In the genomic region with DNA sequence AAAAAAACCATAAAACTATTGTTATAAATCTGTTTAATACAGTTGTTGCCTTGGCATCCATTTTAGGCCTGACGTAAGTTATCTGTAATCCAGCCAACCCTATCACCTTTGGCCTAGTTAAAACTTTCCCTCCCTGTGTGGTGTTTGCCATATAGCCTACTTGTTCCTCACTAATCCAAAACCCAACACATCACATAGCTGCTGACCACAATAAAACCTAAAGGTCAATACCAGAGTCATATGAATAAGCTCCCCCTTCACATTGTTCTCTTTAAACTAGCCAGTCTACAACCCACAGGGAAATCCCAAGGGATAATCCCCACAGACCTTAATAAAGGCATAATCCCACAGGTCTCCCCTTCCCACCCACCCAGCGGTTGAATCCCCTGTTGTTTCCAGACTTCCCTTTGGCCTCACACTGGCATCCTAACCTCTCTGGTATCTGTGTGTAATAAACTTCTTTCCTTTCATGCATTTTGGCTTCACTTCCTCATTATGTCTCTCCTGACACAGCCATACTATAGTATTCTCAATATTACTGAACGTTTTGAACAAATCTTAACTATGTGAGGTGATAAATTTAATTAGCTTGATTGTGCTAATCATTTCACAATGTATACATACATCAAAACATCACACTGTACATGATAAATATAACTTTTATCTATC, we compare ENCODE assay signal across 14 cellular contexts. TPM values are rescaled to one million over a fixed set of nuclear protein-coding genes. Genes with fewer than 3 reads are reported as not detected.
DNase-seq lines count a peak whose midpoint lies in the region; ATAC-seq, FAIRE-seq and TF ChIP-seq lines count a peak whose summit lies in the region.
"Had no signal": no experiment of that assay in that cellular context is flagged by ENCODE, and none has a peak within 500 bp of the region (broad histone marks: within the 10 kb centered on the region; RNA-seq: fewer than 3 reads in every experiment).

No MANE protein-coding gene starts in this region.

- H3K79me2 ChIP-seq in GM12878 (ENCODE audit: control insufficient read depth, insufficient read depth, low read length) (no peaks in the 10 kb centered on the region), PC-9 (ENCODE audit: low read depth) (no peaks in the 10 kb centered on the region)

- TF ChIP-seq CTCF in GM12878 (IDR thresholded peaks at IDR 0.05 in 2 of 3, conservative IDR thresholded peaks at IDR 0.05 in 1 of 3; ENCODE audit: control insufficient read depth in 2 of 3, extremely low read depth in 1 of 3, insufficient read depth in 1 of 3, low read depth in 3 of 3, low read length in 3 of 3) (no peak), PC-9 (conservative IDR thresholded peaks at IDR 0.05) (no peak)

- H3F3A ChIP-seq in PC-9 (ENCODE audit: insufficient read depth, low read depth), result no peaks in the 10 kb centered on the region

- SMC1A ChIA-PET in GM12878 (lab: Charles Lee; ENCODE audit: uncharacterized antibody, unreplicated experiment), result interaction anchor here (0.7 to 1.2 kb wide), 3 partner anchors 36 to 253 kb away, joined by 3 read pairs; no protein-coding TSS in a partner anchor

- BruUV-seq in GM12878 (replicated peaks; lab: Mats Ljungman, UMichigan) (no TSS peak), PC-9 (replicated peaks; lab: Mats Ljungman, UMichigan) (no TSS peak)

- H3K4me2 ChIP-seq in GM12878 (ENCODE audit: control insufficient read depth, insufficient read depth), result no peak overlapping the region
- H3K4me2 ChIP-seq in PC-9, result no peak overlapping the region

- H3K9ac ChIP-seq in GM12878 (ENCODE audit: control insufficient read depth, insufficient read depth, low read length), result no peak overlapping the region

- FAIRE-seq in GM12878 (lab: Jason Lieb, UNC), result no peak

- H4K20me1 ChIP-seq in GM12878 (ENCODE audit: control insufficient read depth, insufficient read depth) (no peaks in the 10 kb centered on the region), PC-9 (ENCODE audit: insufficient read depth) (no peaks in the 10 kb centered on the region)

- no peak for TF ChIP-seq EP300 in GM12878 (IDR thresholded peaks at IDR 0.05; ENCODE audit: borderline replicate concordance in 1 of 2, control insufficient read depth in 1 of 2, low read depth in 2 of 2, low read length in 2 of 2)

- 69% methylated on average over 3 of the region's 3 CpGs for WGBS in GM12878 (ENCODE audit: insufficient coverage, insufficient replicate concordance, low lambda C conversion rate, missing lambda C conversion rate)

- RAD21 ChIA-PET in GM12878 (lab: Charles Lee; ENCODE audit: unreplicated experiment), result no interaction called here

- H3K4me3 ChIP-seq in GM12878 (no peak overlapping the region), PC-9 (no peak overlapping the region)
- H3K4me3 ChIP-seq: lower lobe of right lung had no signal

- DNase-seq in Right ventricle myocardium superior (no peak), Right ventricle myocardium inferior (ENCODE audit: missing footprints) (no peak), GM12878 (ENCODE audit: low read depth, low spot score) (peak; percentile 5), PC-9 (no peak), NCI-H526 treated with DMSO at 0.1 percent for 48 hours (lab: John Stamatoyannopoulos, UW) (no peak), SHP77 (lab: John Stamatoyannopoulos, UW) (no peak)
- DNase-seq: activated CD4-positive, alpha-beta T cell treated with anti-CD3 and anti-CD28 coated beads, Interleukin-2, amount 10 ng/mL, durations not matched to agents 7 days and 5 days; activated effector memory CD4-positive, alpha-beta T cell treated with anti-CD3 and anti-CD28 coated beads, Interleukin-2, amount 50 U/mL, for 16 hours; caudate nucleus; lower lobe of right lung; NCI-H1930; T-helper 1 cell had no signal

- H3K27ac ChIP-seq in GM12878 (ENCODE audit: control insufficient read depth, insufficient read depth), result no peak overlapping the region
- no peak overlapping the region for H3K27ac ChIP-seq in PC-9
- H3K27ac ChIP-seq: lower lobe of right lung had no signal

- H3K27me3 ChIP-seq in GM12878 (replicated peaks in 1 of 2; ENCODE audit: control insufficient read depth in 2 of 2, insufficient read depth in 2 of 2, low read length in 1 of 2), result no peaks in the 10 kb centered on the region
- H3K27me3 ChIP-seq in PC-9 (ENCODE audit: insufficient read depth, low read depth), result no peaks in the 10 kb centered on the region

- ATAC-seq in Right ventricle myocardium superior (ENCODE audit: poor library complexity) (peak; percentile 53), Right ventricle myocardium inferior (no peak), HG03103 (IDR thresholded peaks at IDR 0.05; ENCODE audit: low read depth, unreplicated experiment) (peak; percentile 58), GM12878 (peak; percentile 89), HG03460 (IDR thresholded peaks at IDR 0.05; ENCODE audit: unreplicated experiment) (no peak)
- ATAC-seq: lower lobe of right lung had no signal

- H3K9me2 ChIP-seq in PC-9 (ENCODE audit: insufficient read depth), result no peaks in the 10 kb centered on the region

- TF ChIP-seq POLR2A in GM12878 (IDR thresholded peaks at IDR 0.05; ENCODE audit: low read depth, low read length), result no peak

- POLR2A ChIA-PET in GM12878 (lab: Charles Lee), result no interaction called here
- POLR2A ChIA-PET in PC-9 (lab: Charles Lee; ENCODE audit: unreplicated experiment), result no interaction called here

- H3K9me3 ChIP-seq in GM12878 (replicated peaks; ENCODE audit: control insufficient read depth, insufficient read depth, low read length) (no peaks in the 10 kb centered on the region), PC-9 (ENCODE audit: insufficient read depth, low read depth) (no peaks in the 10 kb centered on the region; the same call in 1 of the 2 replicates)
- H3K9me3 ChIP-seq: lower lobe of right lung had no signal

- no peaks in the 10 kb centered on the region for H3K4me1 ChIP-seq in GM12878 (ENCODE audit: control insufficient read depth, insufficient read depth, low read length)
- no peaks in the 10 kb centered on the region for H3K4me1 ChIP-seq in PC-9 (replicated peaks; ENCODE audit: insufficient read depth)
- H3K4me1 ChIP-seq: lower lobe of right lung had no signal

- in situ Hi-C loops in GM12878 (cut with MboI), result no loop called here

- intact Hi-C loops in Right ventricle myocardium superior (cut with DNase I), result no loop called here
- intact Hi-C loops in Right ventricle myocardium inferior (cut with DNase I), result no loop called here
- intact Hi-C loops in GM12878 (cut with micrococcal nuclease; ENCODE audit: unreplicated experiment), result no loop called here
- intact Hi-C loops in PC-9 (cut with micrococcal nuclease; ENCODE audit: unreplicated experiment), result no loop called here

- CTCF ChIA-PET in GM12878 (lab: Yijun Ruan, JAX) (no interaction called here), PC-9 (lab: Charles Lee) (interaction anchor here (0.6 kb wide), 1 partner anchor 39 kb away, joined by 8 read pairs; no protein-coding TSS in a partner anchor)

- no peaks in the 10 kb centered on the region for H3K36me3 ChIP-seq in GM12878 (ENCODE audit: control insufficient read depth in 2 of 2, insufficient read depth in 2 of 2, low read length in 1 of 2)
- H3K36me3 ChIP-seq in PC-9 (ENCODE audit: low read depth), result no peaks in the 10 kb centered on the region
- H3K36me3 ChIP-seq: lower lobe of right lung had no signal

- H2AFZ ChIP-seq in GM12878 (ENCODE audit: control insufficient read depth, low read depth, low read length) (no peak overlapping the region; the same call in 1 of the 2 replicates), PC-9 (no peak overlapping the region)

- TF ChIP-seq RAD21 in GM12878 (IDR thresholded peaks at IDR 0.05; ENCODE audit: insufficient read depth, low read depth, low read length), result no peak

TF ChIP-seq in GM12878, 131 proteins besides CTCF, POLR2A, EP300 and RAD21:
- peak; percentile 69; the same call in 1 of the 2 replicates for TF ChIP-seq RUNX3 (IDR thresholded peaks at IDR 0.05; ENCODE audit: low read length)
- no peak for TF ChIP-seq TCF3 (IDR thresholded peaks at IDR 0.05; ENCODE audit: borderline replicate concordance, insufficient read depth, low read depth, low read length)
- TF ChIP-seq IKZF2 (IDR thresholded peaks at IDR 0.05), result peak; percentile 18 to 41; a peak in 1 of 4 replicates
- peak; percentile 84 for TF ChIP-seq SPI1 (IDR thresholded peaks at IDR 0.05; ENCODE audit: borderline replicate concordance, insufficient read depth, low read depth, low read length)
- no peak for TF ChIP-seq MXI1 (IDR thresholded peaks at IDR 0.05; ENCODE audit: low read depth, low read length)
- TF ChIP-seq MTA2 (IDR thresholded peaks at IDR 0.05; ENCODE audit: low read depth), result 0 out of 2 replicates have a peak, but pooled peaks have one; percentile 23
- TF ChIP-seq NR2F1 (conservative IDR thresholded peaks at IDR 0.05), result peak; percentile 91

RNA-seq across cellular contexts. Expression of gene DTWD2, which starts 50.8 kb away (rescaled TPM):
- 11.8 TPM for total RNA-seq in Right ventricle myocardium superior
- 12.1 TPM for total RNA-seq in Right ventricle myocardium inferior
- 16.0 and 18.1 TPM in 2 replicates for total RNA-seq in GM12878 (2013; cell fraction: nucleolus; rRNA removed)
- 8.0 and 8.4 TPM in 2 replicates for total RNA-seq in GM12878 (2014; rRNA removed)
- total RNA-seq in GM12878 (2014; rRNA removed; fragmentation: Illumina TruSeq; extraction: Trizol), result 4.7 and 4.8 TPM in 2 replicates
- 6.3 and 6.5 TPM in 2 replicates for total RNA-seq in GM12878 (2021)
- polyA plus RNA-seq in GM12878 (2011; ENCODE audit: low read depth), result 1.1 TPM
- 5.2 and 8.0 TPM in 2 replicates for polyA plus RNA-seq in GM12878 (2011; rRNA removed)
- 5.3 and 6.3 TPM in 2 replicates for polyA plus RNA-seq in GM12878 (2011; cell fraction: cytosol; rRNA removed)
- 2.0 and 3.5 TPM in 2 replicates for polyA plus RNA-seq in GM12878 (2011; cell fraction: nucleus; rRNA removed)
- 1.6 and 2.3 TPM in 2 replicates for polyA plus RNA-seq in GM12878 (2012)
- polyA plus RNA-seq in GM12878 (2014; fragmentation: Illumina TruSeq; extraction: Trizol), result 4.4 TPM in 2 replicates
- polyA plus RNA-seq in GM12878 (2014; fragmentation: Nextera tagmentation; extraction: Ambion mirVana), result 1 to 10 TPM in 1 of 2 experiments, under 1 TPM in 1; 0.93 to 1.0 TPM
- 3.5 and 5.3 TPM in 2 replicates for polyA plus RNA-seq in GM12878 (2014; rRNA removed)
- polyA plus RNA-seq in GM12878 (2016; fragmentation: Nextera tagmentation; extraction: Ambion mirVana), result 1 to 10 TPM; 5.1 to 7.3 TPM
- 3.7 and 3.8 TPM in 2 replicates for polyA minus RNA-seq in GM12878 (2011; rRNA and poly(A)+ RNA removed)
- 3.1 and 4.3 TPM in 2 replicates for polyA minus RNA-seq in GM12878 (2011; cell fraction: cytosol; rRNA and poly(A)+ RNA removed)
- polyA minus RNA-seq in GM12878 (2011; cell fraction: nucleus; rRNA and poly(A)+ RNA removed), result 4.2 and 7.6 TPM in 2 replicates
- total RNA-seq in PC-9 (2021), result 3.3 and 4.9 TPM in 2 replicates

Comparison
In these comparisons a context has a peak if more than half of its experiments do, and no peak if none do; other contexts are left out.
1. ATAC-seq: peak in Right ventricle myocardium superior (single experiment), HG03103 (single experiment) and GM12878 (single experiment); none in Right ventricle myocardium inferior (single experiment) and HG03460 (single experiment).